8 cellular contexts compared by ENCODE assay signal in genomic region chr18:76493213-76494107, GRCh38. TPM values are rescaled to one million over a fixed set of nuclear protein-coding genes. Genes with fewer than 3 reads are reported as not detected.
DNase-seq lines count a peak whose midpoint lies in the region; ATAC-seq lines count a peak whose summit lies in the region.

No MANE protein-coding gene starts in this region.

- H3K4me1 ChIP-seq in BLaER1 treated with 17β-estradiol and CSF1 and Interleukin-3, amounts not matched to agents 10 nM and 100 nM: peaks cover 24 to 43% (median 29%) of the 10 kb centered on the region in 10 experiments
- H3K4me1 ChIP-seq in NT2/D1 (ENCODE audit: insufficient read depth, insufficient read length) (no peaks in the 10 kb centered on the region), skeletal muscle tissue (ENCODE audit: control insufficient read depth in 3 of 3, insufficient read depth in 3 of 3, low read length in 3 of 3) (peaks cover 26 to 35% (median 30%) of the 10 kb centered on the region in 3 donors)

- no peak for DNase-seq in NT2/D1 (ENCODE audit: low read depth, low spot score)
- DNase-seq in astrocyte of the hippocampus (ENCODE audit: low read depth, low spot score): peak; percentile 50
- peak; percentile 27 for DNase-seq in iPS-NIHi7 (ENCODE audit: extremely low spot score)
- no peak for DNase-seq in SW 1271 (lab: John Stamatoyannopoulos, UW)

- no peaks in the 10 kb centered on the region for H3K27me3 ChIP-seq in BLaER1 treated with 17β-estradiol and CSF1 and Interleukin-3, amounts not matched to agents 10 nM and 100 nM
- H3K27me3 ChIP-seq in NT2/D1 (ENCODE audit: insufficient read depth, insufficient read length) (peaks cover 11% of the 10 kb centered on the region), skeletal muscle tissue (ENCODE audit: control insufficient read depth in 3 of 3, insufficient read depth in 3 of 3, low read length in 3 of 3) (no peaks in the 10 kb centered on the region)

- peaks cover 19 to 35% (median 25%) of the 10 kb centered on the region in 11 experiments; a peak in 20 of 22 replicates for H4K20me1 ChIP-seq in BLaER1 treated with 17β-estradiol and CSF1 and Interleukin-3, amounts not matched to agents 10 nM and 100 nM

- H3K9me3 ChIP-seq in BLaER1 treated with 17β-estradiol and CSF1 and Interleukin-3, amounts not matched to agents 10 nM and 100 nM (replicated peaks in 1 of 11): no peaks in the 10 kb centered on the region
- H3K9me3 ChIP-seq in NT2/D1 (ENCODE audit: insufficient read depth, low read length) (no peaks in the 10 kb centered on the region), skeletal muscle tissue (ENCODE audit: control insufficient read depth in 3 of 3, low read length in 3 of 3) (no peaks in the 10 kb centered on the region)

- peak; percentile 16 for ATAC-seq in GM19025 (IDR thresholded peaks at IDR 0.05; ENCODE audit: low read depth, unreplicated experiment)
- ATAC-seq in HG03196 (IDR thresholded peaks at IDR 0.05; ENCODE audit: unreplicated experiment): peak; percentile 18

- H3K9ac ChIP-seq in BLaER1 treated with 17β-estradiol and CSF1 and Interleukin-3, amounts not matched to agents 10 nM and 100 nM: peak overlapping the region; percentile 78 to 92 (median 87)
- H3K9ac ChIP-seq in NT2/D1 (ENCODE audit: insufficient read length, low read depth): peak overlapping the region; percentile 74
- H3K9ac ChIP-seq in skeletal muscle tissue (ENCODE audit: low read depth in 1 of 3, low read length in 3 of 3): peak overlapping the region; percentile 85 to 89 (median 87)

- H3K36me3 ChIP-seq in BLaER1 treated with 17β-estradiol and CSF1 and Interleukin-3, amounts not matched to agents 10 nM and 100 nM: no peaks in the 10 kb centered on the region
- H3K36me3 ChIP-seq in NT2/D1 (ENCODE audit: insufficient read depth, insufficient read length, low read length): no peaks in the 10 kb centered on the region
- no peaks in the 10 kb centered on the region for H3K36me3 ChIP-seq in skeletal muscle tissue (ENCODE audit: control insufficient read depth in 3 of 3, insufficient read depth in 3 of 3, low read length in 3 of 3)

- H3K4me3 ChIP-seq in BLaER1 treated with 17β-estradiol and CSF1 and Interleukin-3, amounts not matched to agents 10 nM and 100 nM: peak overlapping the region; percentile 72 to 90 (median 82)
- H3K4me3 ChIP-seq in NT2/D1 (ENCODE audit: insufficient read length, low read depth) (peak overlapping the region; percentile 68), skeletal muscle tissue (ENCODE audit: low read length in 3 of 3) (peak overlapping the region; percentile 94 to 96 (median 95))

- H3K27ac ChIP-seq in BLaER1 treated with 17β-estradiol and CSF1 and Interleukin-3, amounts not matched to agents 10 nM and 100 nM: peak overlapping the region; percentile 44 to 92 (median 84)
- peak overlapping the region; percentile 88 for H3K27ac ChIP-seq in skeletal muscle tissue (ENCODE audit: low read depth, low read length)

- peak overlapping the region; percentile 84 to 100 (median 97) for H3K4me2 ChIP-seq in BLaER1 treated with 17β-estradiol and CSF1 and Interleukin-3, amounts not matched to agents 10 nM and 100 nM

RNA-seq across cellular contexts. Expression of gene ZNF516, which starts 1.6 kb away (rescaled TPM):
- total RNA-seq in skeletal muscle tissue: 33.9 TPM

Comparison
In these comparisons a context has a peak if more than half of its experiments do, and no peak if none do; other contexts are left out.
1. DNase-seq: peak in astrocyte of the hippocampus (single experiment) and iPS-NIHi7 (single experiment); none in NT2/D1 (single experiment) and SW 1271 (0 of 2).
2. Peak in every context shown above with its lines, with median percentiles within 50 percentile points of each other: H3K4me3 ChIP-seq and H3K9ac ChIP-seq.